ENCODE assay signal across 25 cellular contexts in genomic region chr2:199946196-199946595, GRCh38. TPM values are rescaled to one million over a fixed set of nuclear protein-coding genes. Genes with fewer than 3 reads are reported as not detected.
"Had no signal": no experiment of that assay in that cellular context is flagged by ENCODE, and none has a peak within 500 bp of the region (broad histone marks: within the 10 kb centered on the region; RNA-seq: fewer than 3 reads in every experiment).

No MANE protein-coding gene starts in this region.

- H3K27me3 ChIP-seq: ascending aorta, cardiac muscle cell, gastroesophageal sphincter, pancreas, tibial nerve had no signal

- FAIRE-seq: kidney, pancreas had no signal

- H3K9me3 ChIP-seq: ascending aorta, gastroesophageal sphincter, pancreas, prostate gland, tibial nerve had no signal

- DNase-seq: activated CD4-positive, alpha-beta T cell treated with anti-CD3 and anti-CD28 coated beads, Interleukin-2, amount 50 U/mL, for 48 hours; activated CD8-positive, alpha-beta memory T cell treated with anti-CD3 and anti-CD28 coated beads, Interleukin-2, amount 50 U/mL, for 48 hours; activated naive CD4-positive, alpha-beta T cell; activated T-cell treated with anti-CD3 and anti-CD28 coated beads, Interleukin-2, amount 50 U/mL, for 48 hours; effector memory CD8-positive, alpha-beta T cell; erythroblast; head of caudate nucleus; hippocampal formation; kidney; left colon; naive B cell; nucleus accumbens; pancreas; retina; stimulated activated naive CD4-positive, alpha-beta T cell treated with Interleukin-2 at 50 U/mL for 16 hours; SW 1271; T-helper 2 cell had no signal

- H3K4me1 ChIP-seq: ascending aorta, gastroesophageal sphincter, prostate gland, tibial nerve had no signal

- H3K27ac ChIP-seq: ascending aorta, cardiac muscle cell, coronary artery, gastroesophageal sphincter, pancreas, prostate gland, tibial nerve had no signal

- ATAC-seq: effector memory CD8-positive, alpha-beta T cell; gastroesophageal sphincter; left colon; pancreas; WTC11 had no signal

- H3K4me3 ChIP-seq: ascending aorta, cardiac muscle cell, coronary artery, gastroesophageal sphincter, pancreas, prostate gland, smooth muscle cell, tibial nerve had no signal

- H3K4me2 ChIP-seq: smooth muscle cell had no signal

RNA-seq across cellular contexts. Expression of gene TYW5, which starts 9.1 kb away (rescaled TPM):
- total RNA-seq: ascending aorta had no signal
